In genomic region chr10:100433253-100434240, GRCh38 we compare ENCODE assay signal across 8 cellular contexts. TPM values are rescaled to one million over a fixed set of nuclear protein-coding genes. Genes with fewer than 3 reads are reported as not detected.
DNase-seq lines count a peak whose midpoint lies in the region; ATAC-seq and TF ChIP-seq lines count a peak whose summit lies in the region.

No MANE protein-coding gene starts in this region.

- no peak overlapping the region for H3K9ac ChIP-seq in neural cell (ENCODE audit: low read length)

- no peaks in the 10 kb centered on the region for H3K36me3 Mint-ChIP-seq in Calu3 (ENCODE audit: insufficient read depth, unreplicated experiment)
- no peaks in the 10 kb centered on the region for H3K36me3 Mint-ChIP-seq in activated T-cell treated with anti-CD3 and anti-CD28 coated beads, Interleukin-2, amount 50 U/mL, for 4 hours (ENCODE audit: insufficient read depth)

- no peak overlapping the region for H3K4me3 Mint-ChIP-seq in Calu3 (ENCODE audit: low read depth, unreplicated experiment)
- H3K4me3 Mint-ChIP-seq in activated T-cell treated with anti-CD3 and anti-CD28 coated beads, Interleukin-2, amount 50 U/mL, for 4 hours: no peak overlapping the region
- H3K4me3 Mint-ChIP-seq in stimulated activated naive CD8-positive, alpha-beta T cell treated with anti-CD3 and anti-CD28 coated beads, Interleukin-15, amount 100 ng/mL, for 72 hours: no peak overlapping the region

- peaks cover 12% of the 10 kb centered on the region for H3K4me1 Mint-ChIP-seq in Calu3 (ENCODE audit: low read depth, unreplicated experiment)
- H3K4me1 Mint-ChIP-seq in activated T-cell treated with anti-CD3 and anti-CD28 coated beads, Interleukin-2, amount 50 U/mL, for 4 hours (ENCODE audit: low read depth): no peaks in the 10 kb centered on the region
- H3K4me1 Mint-ChIP-seq in stimulated activated naive CD8-positive, alpha-beta T cell treated with anti-CD3 and anti-CD28 coated beads, Interleukin-15, amount 100 ng/mL, for 72 hours: peaks cover 9% of the 10 kb centered on the region

- CTCF ChIA-PET in Calu3 (lab: Charles Lee): interaction anchor here (1.0 to 1.7 kb wide), 4 partner anchors 63 to 94 kb away, joined by 3 to 6 read pairs (median 3); no protein-coding TSS in a partner anchor

- no peaks in the 10 kb centered on the region for H3F3A ChIP-seq in neural cell (ENCODE audit: insufficient read depth, low read length, poor library complexity, severe bottlenecking)

- no peak overlapping the region for H2AFZ ChIP-seq in neural cell (ENCODE audit: low read depth, low read length)

- H3K4me3 ChIP-seq in fibroblast of mammary gland (ENCODE audit: control insufficient read depth, low read depth, low read length): no peak overlapping the region
- H3K4me3 ChIP-seq in neural cell (ENCODE audit: low read length): no peak overlapping the region

- no peaks in the 10 kb centered on the region for H3K9me2 ChIP-seq in neural cell (ENCODE audit: insufficient read depth, low read length)

- no peak overlapping the region for H3K27ac Mint-ChIP-seq in Calu3 (ENCODE audit: unreplicated experiment)
- H3K27ac Mint-ChIP-seq in stimulated activated naive CD8-positive, alpha-beta T cell treated with anti-CD3 and anti-CD28 coated beads, Interleukin-15, amount 100 ng/mL, for 72 hours: no peak overlapping the region

- no peaks in the 10 kb centered on the region for H4K20me1 ChIP-seq in neural cell (ENCODE audit: insufficient read depth)

- no peaks in the 10 kb centered on the region for H3K79me2 ChIP-seq in neural cell (replicated peaks; ENCODE audit: insufficient read depth, low read length)

- H3K36me3 ChIP-seq in neural cell (ENCODE audit: insufficient read depth, low read length): no peaks in the 10 kb centered on the region

- no peak overlapping the region for H3K27ac ChIP-seq in neural cell (ENCODE audit: low read length)

- intact Hi-C loops in Calu3 (cut with micrococcal nuclease; ENCODE audit: unreplicated experiment): loop anchor here (1.0 to 5.0 kb wide), 5 partner anchors 75 to 444 kb away; no protein-coding TSS in a partner anchor

- ATAC-seq in GM21723 (IDR thresholded peaks at IDR 0.05; ENCODE audit: unreplicated experiment): peak; percentile 86
- peak; percentile 95 to 96 for ATAC-seq in activated T-cell treated with anti-CD3 and anti-CD28 coated beads, Interleukin-2, amount 50 U/mL, for 4 hours
- peak; percentile 100 for ATAC-seq in stimulated activated naive CD8-positive, alpha-beta T cell treated with anti-CD3 and anti-CD28 coated beads, Interleukin-15, amount 100 ng/mL, for 72 hours

- TF ChIP-seq RAD21 in neural cell (conservative IDR thresholded peaks at IDR 0.05): peak; percentile 96

- no peak overlapping the region for H3K4me2 ChIP-seq in neural cell (ENCODE audit: low read length)

- no peaks in the 10 kb centered on the region for H3K9me3 Mint-ChIP-seq in Calu3 (ENCODE audit: low read depth, unreplicated experiment)
- no peaks in the 10 kb centered on the region for H3K9me3 Mint-ChIP-seq in activated T-cell treated with anti-CD3 and anti-CD28 coated beads, Interleukin-2, amount 50 U/mL, for 4 hours
- H3K9me3 Mint-ChIP-seq in stimulated activated naive CD8-positive, alpha-beta T cell treated with anti-CD3 and anti-CD28 coated beads, Interleukin-15, amount 100 ng/mL, for 72 hours: no peaks in the 10 kb centered on the region

- DNase-seq in Calu3: peak; percentile 87
- peak; percentile 87 for DNase-seq in M059J (ENCODE audit: low read depth)
- DNase-seq in RKO (ENCODE audit: low spot score): peak; percentile 92
- peak; percentile 98 for DNase-seq in activated T-cell treated with anti-CD3 and anti-CD28 coated beads, Interleukin-2, amount 50 U/mL, for 4 hours
- peak; percentile 92 for DNase-seq in fibroblast of mammary gland (ENCODE audit: low read depth)
- DNase-seq in stimulated activated naive CD8-positive, alpha-beta T cell treated with anti-CD3 and anti-CD28 coated beads, Interleukin-15, amount 100 ng/mL, for 72 hours: peak; percentile 93

- no peaks in the 10 kb centered on the region for H3K27me3 Mint-ChIP-seq in Calu3 (ENCODE audit: unreplicated experiment)
- peaks cover 2% of the 10 kb centered on the region for H3K27me3 Mint-ChIP-seq in activated T-cell treated with anti-CD3 and anti-CD28 coated beads, Interleukin-2, amount 50 U/mL, for 4 hours (ENCODE audit: low read depth)
- no peaks in the 10 kb centered on the region for H3K27me3 Mint-ChIP-seq in stimulated activated naive CD8-positive, alpha-beta T cell treated with anti-CD3 and anti-CD28 coated beads, Interleukin-15, amount 100 ng/mL, for 72 hours

- TF ChIP-seq CTCF in Calu3 (IDR thresholded peaks at IDR 0.05; ENCODE audit: unreplicated experiment) (peak; percentile 86), fibroblast of mammary gland (conservative IDR thresholded peaks at IDR 0.05; ENCODE audit: control insufficient read depth, insufficient read depth, low read depth, low read length) (peak; percentile 99), neural cell (IDR thresholded peaks at IDR 0.05; ENCODE audit: poor library complexity, severe bottlenecking) (peak; percentile 99)

- H3K27me3 ChIP-seq in neural cell (ENCODE audit: insufficient read depth, low read depth, low read length): no peaks in the 10 kb centered on the region

- no peaks in the 10 kb centered on the region for H3K9me3 ChIP-seq in neural cell (ENCODE audit: low read length)

- TF ChIP-seq EP300 in neural cell (conservative IDR thresholded peaks at IDR 0.05; ENCODE audit: poor library complexity, severe bottlenecking): no peak

- no TSS peak for BruUV-seq in Calu3 (replicated peaks; lab: Mats Ljungman, UMichigan)

TF ChIP-seq in neural cell, 6 proteins besides CTCF, POLR2A, EP300 and RAD21:
- TF ChIP-seq POLR2AphosphoS5 (IDR thresholded peaks at IDR 0.05): no peak
- TF ChIP-seq TAF1 (IDR thresholded peaks at IDR 0.05; ENCODE audit: low read depth): no peak
- peak; percentile 99 for TF ChIP-seq SMC3 (conservative IDR thresholded peaks at IDR 0.05; ENCODE audit: poor library complexity)

RNA-seq across cellular contexts. Expression of gene WNT8B, which starts 29.3 kb away (rescaled TPM):
- 0.17 TPM in 1 of 2 replicates, not detected in the other for total RNA-seq in Calu3 (2022)
- total RNA-seq in M059J (2014; rRNA removed; shearing (Covaris generic)): not detected in 2 replicates
- total RNA-seq in activated T-cell treated with anti-CD3 and anti-CD28 coated beads, Interleukin-2, amount 50 U/mL, for 4 hours: under 1 TPM in 1 of 3 donors, not detected in 2; 0.11 TPM
- 0.37 TPM in 1 of 2 replicates, not detected in the other for polyA plus RNA-seq in neural cell
- polyA minus RNA-seq in neural cell: 0.73 and 1.7 TPM in 2 replicates
